ENCODE assay signal across 2 cellular contexts in genomic region chr10:97762056-97762455, GRCh38.
TF ChIP-seq lines count a peak whose summit lies in the region.

No MANE protein-coding gene starts in this region.

TF ChIP-seq in GM23338, 12 proteins besides CTCF, POLR2A, EP300 and RAD21:
- TF ChIP-seq ETS1 (IDR thresholded peaks at IDR 0.05), result no peak
- no peak for TF ChIP-seq CREB1 (CRISPR knock-in tag; IDR thresholded peaks at IDR 0.05; ENCODE audit: low read depth)
- TF ChIP-seq JUNB (IDR thresholded peaks at IDR 0.05; ENCODE audit: unreplicated experiment), result no peak
- TF ChIP-seq, protein P1, sequence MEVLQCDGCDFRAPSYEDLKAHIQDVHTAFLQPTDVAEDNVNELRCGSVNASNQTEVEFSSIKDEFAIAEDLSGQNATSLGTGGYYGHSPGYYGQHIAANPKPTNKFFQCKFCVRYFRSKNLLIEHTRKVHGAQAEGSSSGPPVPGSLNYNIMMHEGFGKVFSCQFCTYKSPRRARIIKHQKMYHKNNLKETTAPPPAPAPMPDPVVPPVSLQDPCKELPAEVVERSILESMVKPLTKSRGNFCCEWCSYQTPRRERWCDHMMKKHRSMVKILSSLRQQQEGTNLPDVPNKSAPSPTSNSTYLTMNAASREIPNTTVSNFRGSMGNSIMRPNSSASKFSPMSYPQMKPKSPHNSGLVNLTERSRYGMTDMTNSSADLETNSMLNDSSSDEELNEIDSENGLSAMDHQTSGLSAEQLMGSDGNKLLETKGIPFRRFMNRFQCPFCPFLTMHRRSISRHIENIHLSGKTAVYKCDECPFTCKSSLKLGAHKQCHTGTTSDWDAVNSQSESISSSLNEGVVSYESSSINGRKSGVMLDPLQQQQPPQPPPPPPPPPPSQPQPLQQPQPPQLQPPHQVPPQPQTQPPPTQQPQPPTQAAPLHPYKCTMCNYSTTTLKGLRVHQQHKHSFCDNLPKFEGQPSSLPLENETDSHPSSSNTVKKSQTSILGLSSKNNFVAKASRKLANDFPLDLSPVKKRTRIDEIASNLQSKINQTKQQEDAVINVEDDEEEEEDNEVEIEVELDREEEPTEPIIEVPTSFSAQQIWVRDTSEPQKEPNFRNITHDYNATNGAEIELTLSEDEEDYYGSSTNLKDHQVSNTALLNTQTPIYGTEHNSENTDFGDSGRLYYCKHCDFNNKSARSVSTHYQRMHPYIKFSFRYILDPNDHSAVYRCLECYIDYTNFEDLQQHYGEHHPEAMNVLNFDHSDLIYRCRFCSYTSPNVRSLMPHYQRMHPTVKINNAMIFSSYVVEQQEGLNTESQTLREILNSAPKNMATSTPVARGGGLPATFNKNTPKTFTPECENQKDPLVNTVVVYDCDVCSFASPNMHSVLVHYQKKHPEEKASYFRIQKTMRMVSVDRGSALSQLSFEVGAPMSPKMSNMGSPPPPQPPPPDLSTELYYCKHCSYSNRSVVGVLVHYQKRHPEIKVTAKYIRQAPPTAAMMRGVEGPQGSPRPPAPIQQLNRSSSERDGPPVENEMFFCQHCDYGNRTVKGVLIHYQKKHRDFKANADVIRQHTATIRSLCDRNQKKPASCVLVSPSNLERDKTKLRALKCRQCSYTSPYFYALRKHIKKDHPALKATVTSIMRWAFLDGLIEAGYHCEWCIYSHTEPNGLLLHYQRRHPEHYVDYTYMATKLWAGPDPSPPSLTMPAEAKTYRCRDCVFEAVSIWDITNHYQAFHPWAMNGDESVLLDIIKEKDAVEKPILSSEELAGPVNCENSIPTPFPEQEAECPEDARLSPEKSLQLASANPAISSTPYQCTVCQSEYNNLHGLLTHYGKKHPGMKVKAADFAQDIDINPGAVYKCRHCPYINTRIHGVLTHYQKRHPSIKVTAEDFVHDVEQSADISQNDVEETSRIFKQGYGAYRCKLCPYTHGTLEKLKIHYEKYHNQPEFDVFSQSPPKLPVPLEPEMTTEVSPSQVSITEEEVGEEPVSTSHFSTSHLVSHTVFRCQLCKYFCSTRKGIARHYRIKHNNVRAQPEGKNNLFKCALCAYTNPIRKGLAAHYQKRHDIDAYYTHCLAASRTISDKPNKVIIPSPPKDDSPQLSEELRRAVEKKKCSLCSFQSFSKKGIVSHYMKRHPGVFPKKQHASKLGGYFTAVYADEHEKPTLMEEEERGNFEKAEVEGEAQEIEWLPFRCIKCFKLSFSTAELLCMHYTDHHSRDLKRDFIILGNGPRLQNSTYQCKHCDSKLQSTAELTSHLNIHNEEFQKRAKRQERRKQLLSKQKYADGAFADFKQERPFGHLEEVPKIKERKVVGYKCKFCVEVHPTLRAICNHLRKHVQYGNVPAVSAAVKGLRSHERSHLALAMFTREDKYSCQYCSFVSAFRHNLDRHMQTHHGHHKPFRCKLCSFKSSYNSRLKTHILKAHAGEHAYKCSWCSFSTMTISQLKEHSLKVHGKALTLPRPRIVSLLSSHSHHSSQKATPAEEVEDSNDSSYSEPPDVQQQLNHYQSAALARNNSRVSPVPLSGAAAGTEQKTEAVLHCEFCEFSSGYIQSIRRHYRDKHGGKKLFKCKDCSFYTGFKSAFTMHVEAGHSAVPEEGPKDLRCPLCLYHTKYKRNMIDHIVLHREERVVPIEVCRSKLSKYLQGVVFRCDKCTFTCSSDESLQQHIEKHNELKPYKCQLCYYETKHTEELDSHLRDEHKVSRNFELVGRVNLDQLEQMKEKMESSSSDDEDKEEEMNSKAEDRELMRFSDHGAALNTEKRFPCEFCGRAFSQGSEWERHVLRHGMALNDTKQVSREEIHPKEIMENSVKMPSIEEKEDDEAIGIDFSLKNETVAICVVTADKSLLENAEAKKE (CRISPR knock-in tag; IDR thresholded peaks at IDR 0.05), result no peak
- no peak for TF ChIP-seq REST (IDR thresholded peaks at IDR 0.05; ENCODE audit: unreplicated experiment)

TF ChIP-seq in H1, 55 proteins besides CTCF, POLR2A, EP300 and RAD21:
- TF ChIP-seq TCF12 (IDR thresholded peaks at IDR 0.05; ENCODE audit: low read depth, low read length) (no peak), POLR2AphosphoS5 (IDR thresholded peaks at IDR 0.05; ENCODE audit: low read depth, low read length) (0 out of 2 replicates have a peak, but pooled peaks have one; percentile 25), HDAC2 (IDR thresholded peaks at IDR 0.05; ENCODE audit: borderline replicate concordance in 1 of 2, low read depth in 2 of 2, low read length in 2 of 2) (no peak), SP1 (IDR thresholded peaks at IDR 0.05; ENCODE audit: low read depth, low read length) (no peak), SRF (IDR thresholded peaks at IDR 0.05; ENCODE audit: low read depth, low read length) (no peak)
TF ChIP-seq in H1: peak in this region for 1.
